12 cellular contexts compared by ENCODE assay signal in the genomic region with DNA sequence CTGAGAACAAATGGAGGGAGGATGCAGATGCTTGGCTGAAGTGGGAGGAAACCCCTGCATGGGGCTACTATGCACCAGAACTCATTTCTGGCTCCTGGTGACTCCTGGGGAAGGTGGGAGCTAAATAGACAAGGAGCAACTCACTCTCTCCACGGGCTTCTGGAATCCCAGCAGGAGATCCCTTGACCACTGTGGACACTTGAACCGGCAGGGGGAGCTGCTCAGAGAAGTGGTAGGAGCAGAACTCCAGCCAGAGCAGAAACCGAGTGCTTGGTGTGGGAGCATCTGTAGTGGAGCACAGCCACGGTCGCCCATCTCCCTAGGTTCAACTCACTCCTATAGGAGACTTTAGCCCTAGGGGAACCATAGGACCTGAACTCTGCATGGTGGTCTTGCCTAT.
DNase-seq lines count a peak whose midpoint lies in the region; ATAC-seq, FAIRE-seq and TF ChIP-seq lines count a peak whose summit lies in the region.
"Had no signal": no experiment of that assay in that cellular context is flagged by ENCODE, and none has a peak within 500 bp of the region (broad histone marks: within the 10 kb centered on the region; RNA-seq: fewer than 3 reads in every experiment).

No MANE protein-coding gene starts in this region.

- peak; percentile 30 for TF ChIP-seq CTCF in Calu3 (IDR thresholded peaks at IDR 0.05; ENCODE audit: unreplicated experiment)
- TF ChIP-seq CTCF in RWPE2 (IDR thresholded peaks at IDR 0.05; ENCODE audit: poor library complexity, severe bottlenecking): peak; percentile 23
- TF ChIP-seq CTCF in sigmoid colon (IDR thresholded peaks at IDR 0.05): no peak

- FAIRE-seq in H54 (lab: Jason Lieb, UNC): no peak
- FAIRE-seq: GM12892 had no signal

- H3K4me3 Mint-ChIP-seq in Calu3 (ENCODE audit: low read depth, unreplicated experiment): no peak overlapping the region

- H3K4me1 ChIP-seq in RWPE2 (ENCODE audit: insufficient read depth, poor library complexity, severe bottlenecking) (no peaks in the 10 kb centered on the region), sigmoid colon (no peaks in the 10 kb centered on the region)
- H3K4me1 ChIP-seq: HAP-1 had no signal

- intact Hi-C loops in Calu3 (cut with micrococcal nuclease; ENCODE audit: unreplicated experiment) (loop anchor here (1.0 to 2.0 kb wide), 2 partner anchors 49 to 194 kb away; no protein-coding TSS in a partner anchor), sigmoid colon (cut with DNase I) (no loop called here)

- no peaks in the 10 kb centered on the region for H3K36me3 Mint-ChIP-seq in Calu3 (ENCODE audit: insufficient read depth, unreplicated experiment)

- H3K27me3 Mint-ChIP-seq in Calu3 (ENCODE audit: unreplicated experiment): peaks cover 26% of the 10 kb centered on the region

- WGBS in sigmoid colon, 2 donors: 11 to 28% methylated on average over 5 of the region's 5 CpGs

- H3K27ac ChIP-seq in RWPE2 (ENCODE audit: poor library complexity, severe bottlenecking) (no peak overlapping the region), sigmoid colon (no peak overlapping the region)
- H3K27ac ChIP-seq: KMS-11 had no signal

- peak; percentile 40; the same call in 2 of the 3 replicates for ATAC-seq in RWPE2 (ENCODE audit: low read depth)

- H3K36me3 ChIP-seq in RWPE2 (ENCODE audit: low read depth) (no peaks in the 10 kb centered on the region), sigmoid colon (no peaks in the 10 kb centered on the region)
- H3K36me3 ChIP-seq: HAP-1 had no signal

- no peak for TF ChIP-seq POLR2A in H54 (IDR thresholded peaks at IDR 0.05; ENCODE audit: low read depth, low read length)
- TF ChIP-seq POLR2A in sigmoid colon (IDR thresholded peaks at IDR 0.05): no peak

- H3K9me3 Mint-ChIP-seq in Calu3 (ENCODE audit: low read depth, unreplicated experiment): no peaks in the 10 kb centered on the region

- H3K27me3 ChIP-seq in RWPE2 (ENCODE audit: insufficient read depth, poor library complexity, severe bottlenecking) (no peaks in the 10 kb centered on the region), sigmoid colon (peaks cover 0 to 5% (median 3%) of the 10 kb centered on the region in 3 donors)

- H3K9me3 ChIP-seq in RWPE2 (ENCODE audit: severe bottlenecking) (no peaks in the 10 kb centered on the region), sigmoid colon (peaks cover 0 to 2% (median 0%) of the 10 kb centered on the region in 4 donors)
- H3K9me3 ChIP-seq: HAP-1 had no signal

- H3K4me3 ChIP-seq in RWPE2 (ENCODE audit: severe bottlenecking) (no peak overlapping the region), sigmoid colon (no peak overlapping the region)
- H3K4me3 ChIP-seq: HAP-1 had no signal

- DNase-seq in Calu3: peak; percentile 76
- peak; percentile 14 for DNase-seq in H54 (ENCODE audit: insufficient read length, low spot score)
- no peak for DNase-seq in RWPE2 (ENCODE audit: low spot score)
- DNase-seq in islet precursor cell: peak; percentile 81
- no peak for DNase-seq in NCI-H2029 (lab: John Stamatoyannopoulos, UW)
- DNase-seq in C1 segment of cervical spinal cord (lab: John Stamatoyannopoulos, UW): no peak
- no peak for DNase-seq in activated CD4-positive, CD25-positive, alpha-beta regulatory T cell treated with anti-CD3 and anti-CD28 coated beads, Interleukin-2, amount 50 U/mL, for 72 hours
- DNase-seq in sigmoid colon: no peak
- DNase-seq: kidney glomerular epithelial cell had no signal

- no peak overlapping the region for H3K27ac Mint-ChIP-seq in Calu3 (ENCODE audit: unreplicated experiment)

- no TSS peak for BruUV-seq in Calu3 (replicated peaks; lab: Mats Ljungman, UMichigan)

- no peak for TF ChIP-seq EP300 in sigmoid colon (IDR thresholded peaks at IDR 0.05)

- CTCF ChIA-PET in Calu3 (lab: Charles Lee): interaction anchor here (0.6 to 0.8 kb wide), 2 partner anchors 34 to 430 kb away, joined by 3 read pairs; no protein-coding TSS in a partner anchor

- H3K4me1 Mint-ChIP-seq in Calu3 (ENCODE audit: low read depth, unreplicated experiment): no peaks in the 10 kb centered on the region

Comparison
In these comparisons a context has a peak if more than half of its experiments do, and no peak if none do; other contexts are left out.
1. DNase-seq: peak in Calu3 (single experiment), H54 (single experiment) and islet precursor cell (single experiment); none in RWPE2 (single experiment), NCI-H2029 (single experiment), C1 segment of cervical spinal cord (0 of 14), activated CD4-positive, CD25-positive, alpha-beta regulatory T cell treated with anti-CD3 and anti-CD28 coated beads, Interleukin-2, amount 50 U/mL, for 72 hours (single experiment) and sigmoid colon (single experiment).
2. CTCF ChIP-seq: peak in Calu3 (single experiment) and RWPE2 (single experiment); none in sigmoid colon (0 of 4).